ENCODE assay signal across 13 cellular contexts in the genomic region with DNA sequence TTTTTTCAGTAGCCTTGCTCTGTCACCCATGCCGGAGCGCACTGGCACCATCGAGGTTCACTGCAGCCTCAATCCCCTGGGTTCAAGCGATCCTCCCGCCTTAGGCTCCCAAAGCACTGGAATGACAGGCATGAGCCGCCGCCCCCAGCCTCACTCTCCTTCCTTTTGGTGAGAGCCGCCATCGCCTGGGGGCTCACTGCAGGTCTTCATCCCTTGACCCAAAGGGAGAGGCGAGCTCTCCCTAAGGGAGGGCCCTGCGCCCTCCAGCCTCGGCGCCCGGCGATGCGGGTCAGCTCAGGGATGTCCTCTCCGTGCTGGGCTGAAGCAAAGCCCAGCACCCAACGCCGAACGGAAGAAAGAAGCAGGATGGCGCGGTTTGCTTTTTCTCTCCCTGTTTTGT. TPM values are rescaled to one million over a fixed set of nuclear protein-coding genes. Genes with fewer than 3 reads are reported as not detected.
DNase-seq lines count a peak whose midpoint lies in the region; ATAC-seq and TF ChIP-seq lines count a peak whose summit lies in the region.
"Had no signal": no experiment of that assay in that cellular context is flagged by ENCODE, and none has a peak within 500 bp of the region (broad histone marks: within the 10 kb centered on the region; RNA-seq: fewer than 3 reads in every experiment).

No MANE protein-coding gene starts in this region.

- POLR2A ChIA-PET in activated CD4-positive, alpha-beta memory T cell treated with anti-CD3 and anti-CD28 coated beads, Interleukin-2, amount 10 ng/mL, durations not matched to agents 7 days and 5 days (lab: Charles Lee) = interaction anchor here (1.0 to 3.0 kb wide), 13 partner anchors 9 to 125 kb away, joined by 3 to 49 read pairs (median 5); partner anchors contain the start of genes CREB3L3, PIAS4 and ZBTB7A

- H3K4me3 Mint-ChIP-seq in activated naive CD4-positive, alpha-beta T cell treated with anti-CD3 and anti-CD28 coated beads, Interleukin-2, amount 50 U/mL, for 24 hours = no peak overlapping the region
- peak overlapping the region; percentile 68 for H3K4me3 Mint-ChIP-seq in activated CD4-positive, alpha-beta memory T cell treated with anti-CD3 and anti-CD28 coated beads, Interleukin-2, amount 10 ng/mL, durations not matched to agents 7 days and 5 days

- H3K27ac Mint-ChIP-seq in activated naive CD4-positive, alpha-beta T cell treated with anti-CD3 and anti-CD28 coated beads, Interleukin-2, amount 50 U/mL, for 24 hours = peak overlapping the region; percentile 41
- peak overlapping the region; percentile 98 for H3K27ac Mint-ChIP-seq in activated CD4-positive, alpha-beta memory T cell treated with anti-CD3 and anti-CD28 coated beads, Interleukin-2, amount 10 ng/mL, durations not matched to agents 7 days and 5 days

- H3K4me1 Mint-ChIP-seq in activated naive CD4-positive, alpha-beta T cell treated with anti-CD3 and anti-CD28 coated beads, Interleukin-2, amount 50 U/mL, for 24 hours = peaks cover 46% of the 10 kb centered on the region
- H3K4me1 Mint-ChIP-seq in activated CD4-positive, alpha-beta memory T cell treated with anti-CD3 and anti-CD28 coated beads, Interleukin-2, amount 10 ng/mL, durations not matched to agents 7 days and 5 days = peaks cover 54% of the 10 kb centered on the region

- ATAC-seq in upper lobe of right lung (no peak), GM18867 (IDR thresholded peaks at IDR 0.05; ENCODE audit: unreplicated experiment) (no peak), HG03520 (IDR thresholded peaks at IDR 0.05; ENCODE audit: unreplicated experiment) (no peak)

- H3K27me3 ChIP-seq in mononuclear cell (ENCODE audit: insufficient read depth, low read length) (no peaks in the 10 kb centered on the region), upper lobe of right lung (no peaks in the 10 kb centered on the region)
- H3K27me3 ChIP-seq: dorsolateral prefrontal cortex had no signal

- H3K4me3 ChIP-seq in mononuclear cell (ENCODE audit: low read length) = peak overlapping the region; percentile 38
- peak overlapping the region; percentile 31 for H3K4me3 ChIP-seq in upper lobe of right lung
- H3K4me3 ChIP-seq: lung had no signal

- DNase-seq in activated naive CD4-positive, alpha-beta T cell (lab: John Stamatoyannopoulos, UW) = no peak
- DNase-seq in activated CD4-positive, alpha-beta memory T cell treated with anti-CD3 and anti-CD28 coated beads, Interleukin-2, amount 10 ng/mL, durations not matched to agents 7 days and 5 days = no peak
- DNase-seq in upper lobe of right lung (no peak), NCI-H524 treated with DMSO at 0.1 percent for 48 hours (lab: John Stamatoyannopoulos, UW) (no peak)
- DNase-seq: activated CD8-positive, alpha-beta memory T cell treated with anti-CD3 and anti-CD28 coated beads, Interleukin-2, amount 50 U/mL, for 4 hours; dorsolateral prefrontal cortex; NCI-H82; SHP77 had no signal

- intact Hi-C loops in upper lobe of right lung (cut with DNase I) = no loop called here

- CTCF ChIA-PET in activated CD4-positive, alpha-beta memory T cell treated with anti-CD3 and anti-CD28 coated beads, Interleukin-2, amount 10 ng/mL, durations not matched to agents 7 days and 5 days (lab: Charles Lee) = interaction anchor here (0.7 to 3.7 kb wide), 2 partner anchors 14 to 51 kb away, joined by 3 to 24 read pairs; no protein-coding TSS in a partner anchor

- H3K4me1 ChIP-seq in mononuclear cell (ENCODE audit: insufficient read depth, low read length) (peaks cover 48% of the 10 kb centered on the region), upper lobe of right lung (no peaks in the 10 kb centered on the region)

- TF ChIP-seq CTCF in upper lobe of right lung (IDR thresholded peaks at IDR 0.05) = no peak

- H3K27me3 Mint-ChIP-seq in activated naive CD4-positive, alpha-beta T cell treated with anti-CD3 and anti-CD28 coated beads, Interleukin-2, amount 50 U/mL, for 24 hours = no peaks in the 10 kb centered on the region
- H3K27me3 Mint-ChIP-seq in activated CD4-positive, alpha-beta memory T cell treated with anti-CD3 and anti-CD28 coated beads, Interleukin-2, amount 10 ng/mL, durations not matched to agents 7 days and 5 days = no peaks in the 10 kb centered on the region

- no peaks in the 10 kb centered on the region for H3K9me3 ChIP-seq in mononuclear cell (ENCODE audit: low read depth, low read length)
- H3K9me3 ChIP-seq in upper lobe of right lung = no peaks in the 10 kb centered on the region

- H3K36me3 ChIP-seq in upper lobe of right lung = peaks cover 27% of the 10 kb centered on the region

- H3K27ac ChIP-seq in upper lobe of right lung = peak overlapping the region; percentile 68

- H3K36me3 Mint-ChIP-seq in activated naive CD4-positive, alpha-beta T cell treated with anti-CD3 and anti-CD28 coated beads, Interleukin-2, amount 50 U/mL, for 24 hours = no peaks in the 10 kb centered on the region
- peaks cover 24% of the 10 kb centered on the region for H3K36me3 Mint-ChIP-seq in activated CD4-positive, alpha-beta memory T cell treated with anti-CD3 and anti-CD28 coated beads, Interleukin-2, amount 10 ng/mL, durations not matched to agents 7 days and 5 days (ENCODE audit: low read depth)

- no peaks in the 10 kb centered on the region for H3K9me3 Mint-ChIP-seq in activated naive CD4-positive, alpha-beta T cell treated with anti-CD3 and anti-CD28 coated beads, Interleukin-2, amount 50 U/mL, for 24 hours
- no peaks in the 10 kb centered on the region for H3K9me3 Mint-ChIP-seq in activated CD4-positive, alpha-beta memory T cell treated with anti-CD3 and anti-CD28 coated beads, Interleukin-2, amount 10 ng/mL, durations not matched to agents 7 days and 5 days

RNA-seq across cellular contexts. Expression of gene ZBTB7A, which starts 23.2 kb away (rescaled TPM):
- total RNA-seq in activated CD4-positive, alpha-beta memory T cell treated with anti-CD3 and anti-CD28 coated beads, Interleukin-2, amount 10 ng/mL, durations not matched to agents 7 days and 5 days = 10 to 100 TPM; 53.1 to 53.5 TPM
- total RNA-seq in mononuclear cell (91.1 TPM), upper lobe of right lung (54.3 TPM)

RNA-seq across cellular contexts. Expression of gene MAP2K2, which starts 34.0 kb away (rescaled TPM):
- total RNA-seq in activated CD4-positive, alpha-beta memory T cell treated with anti-CD3 and anti-CD28 coated beads, Interleukin-2, amount 10 ng/mL, durations not matched to agents 7 days and 5 days = 100 to 1,000 TPM; 186 to 202 TPM
- total RNA-seq in mononuclear cell = 56.4 TPM
- 110 TPM for total RNA-seq in upper lobe of right lung
